8 cellular contexts compared by ENCODE assay signal in genomic region chr13:110967156-110967855, GRCh38. TPM values are rescaled to one million over a fixed set of nuclear protein-coding genes. Genes with fewer than 3 reads are reported as not detected.
DNase-seq lines count a peak whose midpoint lies in the region; ATAC-seq and TF ChIP-seq lines count a peak whose summit lies in the region.
"Not testable (repeated sequence)": the region's sequence is repeated elsewhere in the genome, so short reads cannot be mapped to it uniquely, and the experiment has no call there.

No MANE protein-coding gene starts in this region.

- not testable (repeated sequence) for H3K23ac ChIP-seq in mesenchymal stem cell (ENCODE audit: low read length in 2 of 2)

- peaks cover 13% of the 10 kb centered on the region for H3K4me1 Mint-ChIP-seq in activated T-helper 17 cell treated with anti-CD3 and anti-CD28 coated beads, Interleukin-2, amount 50 U/mL, for 72 hours
- H3K4me1 Mint-ChIP-seq in stimulated activated naive B cell treated with anti-CD40 and anti-IgM and Interleukin-4, amounts not matched to agents 10 μg/mL and 1 μg/mL and 100 μg/mL, for 72 hours: not testable (repeated sequence)

- not testable (repeated sequence) for H3K4ac ChIP-seq in mesenchymal stem cell (ENCODE audit: low read depth in 1 of 2, low read length in 2 of 2)

- H3K27me3 ChIP-seq in mesenchymal stem cell (ENCODE audit: control insufficient read depth in 1 of 2, insufficient read depth in 1 of 2, low read length in 2 of 2): not testable (repeated sequence)

- H3K79me1 ChIP-seq in mesenchymal stem cell (replicated peaks; ENCODE audit: low read length, poor library complexity, severe bottlenecking): not testable (repeated sequence)

- not testable (repeated sequence) for H3K4me1 ChIP-seq in mesenchymal stem cell (ENCODE audit: control insufficient read depth, insufficient read depth, low read depth, low read length)

- H3K9me3 ChIP-seq in mesenchymal stem cell (ENCODE audit: control insufficient read depth, low read length): peaks cover 10% of the 10 kb centered on the region

- H3K14ac ChIP-seq in mesenchymal stem cell (ENCODE audit: low read length in 2 of 2): not testable (repeated sequence)

- H4K91ac ChIP-seq in mesenchymal stem cell (ENCODE audit: low read length): not testable (repeated sequence)

- peak; percentile 98 for DNase-seq in A172 (ENCODE audit: low spot score)
- peak; percentile 48 for DNase-seq in GM03348 (ENCODE audit: low spot score)
- DNase-seq in NCI-H226: peak; percentile 37
- peak; percentile 58 for DNase-seq in astrocyte of the hippocampus (ENCODE audit: low read depth, low spot score)
- not testable (repeated sequence) for DNase-seq in mesenchymal stem cell; stimulated activated naive B cell treated with anti-CD40 and anti-IgM and Interleukin-4, amounts not matched to agents 10 μg/mL and 1 μg/mL and 100 μg/mL, for 72 hours

- not testable (repeated sequence) for ATAC-seq in activated T-helper 17 cell treated with anti-CD3 and anti-CD28 coated beads, Interleukin-2, amount 50 U/mL, for 72 hours (replicated peaks); stimulated activated naive B cell treated with anti-CD40 and anti-IgM and Interleukin-4, amounts not matched to agents 10 μg/mL and 1 μg/mL and 100 μg/mL, for 72 hours (replicated peaks)

- peak overlapping the region; percentile 54 for H3K4me3 Mint-ChIP-seq in activated T-helper 17 cell treated with anti-CD3 and anti-CD28 coated beads, Interleukin-2, amount 50 U/mL, for 72 hours
- H3K4me3 Mint-ChIP-seq in stimulated activated naive B cell treated with anti-CD40 and anti-IgM and Interleukin-4, amounts not matched to agents 10 μg/mL and 1 μg/mL and 100 μg/mL, for 72 hours: not testable (repeated sequence)

- not testable (repeated sequence) for H3K4me3 ChIP-seq in mesenchymal stem cell (ENCODE audit: insufficient read depth in 1 of 2, low read depth in 1 of 2, low read length in 2 of 2)

- peak; percentile 19; the same call in 1 of the 2 replicates for TF ChIP-seq CTCF in VCaP (conservative IDR thresholded peaks at IDR 0.05)

- H4K8ac ChIP-seq in mesenchymal stem cell (ENCODE audit: low read length): not testable (repeated sequence)

- H2BK15ac ChIP-seq in mesenchymal stem cell (ENCODE audit: low read depth, poor library complexity, severe bottlenecking): not testable (repeated sequence)

- H3K36me3 ChIP-seq in mesenchymal stem cell (ENCODE audit: control insufficient read depth in 1 of 2, insufficient read depth in 2 of 2, low read depth in 1 of 2, low read length in 2 of 2): not testable (repeated sequence)

- not testable (repeated sequence) for H3K27me3 Mint-ChIP-seq in activated T-helper 17 cell treated with anti-CD3 and anti-CD28 coated beads, Interleukin-2, amount 50 U/mL, for 72 hours
- H3K27me3 Mint-ChIP-seq in stimulated activated naive B cell treated with anti-CD40 and anti-IgM and Interleukin-4, amounts not matched to agents 10 μg/mL and 1 μg/mL and 100 μg/mL, for 72 hours: peaks cover 21 to 25% of the 10 kb centered on the region in 2 donors

- H3K36me3 Mint-ChIP-seq in activated T-helper 17 cell treated with anti-CD3 and anti-CD28 coated beads, Interleukin-2, amount 50 U/mL, for 72 hours (ENCODE audit: low read depth); stimulated activated naive B cell treated with anti-CD40 and anti-IgM and Interleukin-4, amounts not matched to agents 10 μg/mL and 1 μg/mL and 100 μg/mL, for 72 hours: not testable (repeated sequence)

- H2AK5ac ChIP-seq in mesenchymal stem cell (ENCODE audit: low read length, severe bottlenecking): not testable (repeated sequence)

- H3K4me2 ChIP-seq in mesenchymal stem cell (ENCODE audit: low read length, poor library complexity, severe bottlenecking): not testable (repeated sequence)

- not testable (repeated sequence) for H2AFZ ChIP-seq in mesenchymal stem cell (ENCODE audit: low read depth, low read length)

- H3K27ac ChIP-seq in VCaP: not testable (repeated sequence)
- peak overlapping the region; percentile 35 for H3K27ac ChIP-seq in mesenchymal stem cell (ENCODE audit: low read length, poor library complexity, severe bottlenecking)

- H3K27ac Mint-ChIP-seq in activated T-helper 17 cell treated with anti-CD3 and anti-CD28 coated beads, Interleukin-2, amount 50 U/mL, for 72 hours: peak overlapping the region; percentile 85
- H3K27ac Mint-ChIP-seq in stimulated activated naive B cell treated with anti-CD40 and anti-IgM and Interleukin-4, amounts not matched to agents 10 μg/mL and 1 μg/mL and 100 μg/mL, for 72 hours: peak overlapping the region; percentile 48

- H3K9me3 Mint-ChIP-seq in activated T-helper 17 cell treated with anti-CD3 and anti-CD28 coated beads, Interleukin-2, amount 50 U/mL, for 72 hours: not testable (repeated sequence)
- peaks cover 19 to 21% of the 10 kb centered on the region in 2 donors for H3K9me3 Mint-ChIP-seq in stimulated activated naive B cell treated with anti-CD40 and anti-IgM and Interleukin-4, amounts not matched to agents 10 μg/mL and 1 μg/mL and 100 μg/mL, for 72 hours

- H2BK5ac ChIP-seq in mesenchymal stem cell (ENCODE audit: low read depth, low read length, poor library complexity, severe bottlenecking): not testable (repeated sequence)

- not testable (repeated sequence) for H2BK12ac ChIP-seq in mesenchymal stem cell (ENCODE audit: low read length in 2 of 2)

- not testable (repeated sequence) for H2BK120ac ChIP-seq in mesenchymal stem cell (ENCODE audit: low read depth, low read length)

- H3K9ac ChIP-seq in mesenchymal stem cell (ENCODE audit: low read length): not testable (repeated sequence)

- not testable (repeated sequence) for H3K18ac ChIP-seq in mesenchymal stem cell (ENCODE audit: low read depth in 1 of 2, low read length in 2 of 2)

- WGBS in mesenchymal stem cell: 69% methylated on average over 3 of the region's 4 CpGs

RNA-seq across cellular contexts. Expression of gene ANKRD10, which starts 52.4 kb away (rescaled TPM):
- total RNA-seq in A172 (2014; rRNA removed; shearing (Covaris generic)): 446 and 575 TPM in 2 replicates
- 100 to 1,000 TPM; 180 to 207 TPM for total RNA-seq in activated T-helper 17 cell treated with anti-CD3 and anti-CD28 coated beads, Interleukin-2, amount 50 U/mL, for 72 hours
- 34.0 TPM for polyA plus RNA-seq in mesenchymal stem cell (2013, experiment 1 of 2)
- 33.7 TPM for polyA plus RNA-seq in mesenchymal stem cell (2013, experiment 2 of 2)
